8 cellular contexts compared by ENCODE assay signal in genomic region chr17:7897773-7898172, GRCh38. TPM values are rescaled to one million over a fixed set of nuclear protein-coding genes. Genes with fewer than 3 reads are reported as not detected.
DNase-seq lines count a peak whose midpoint lies in the region; ATAC-seq and TF ChIP-seq lines count a peak whose summit lies in the region.

No MANE protein-coding gene starts in this region.

- H3K36me3 ChIP-seq in HEK293 (ENCODE audit: control insufficient read depth in 2 of 2, insufficient read depth in 1 of 2, low read length in 2 of 2) (peaks cover 72 to 91% of the 10 kb centered on the region in 2 experiments), adipocyte (ENCODE audit: control insufficient read depth, insufficient read depth, low read length, severe bottlenecking) (peaks cover 76% of the 10 kb centered on the region), stomach (peaks cover 82 to 100% (median 98%) of the 10 kb centered on the region in 4 donors)

- no peaks in the 10 kb centered on the region for H3K9me3 ChIP-seq in HEK293 (ENCODE audit: control insufficient read depth, insufficient read depth, low read depth, low read length)
- H3K9me3 ChIP-seq in adipocyte (ENCODE audit: control insufficient read depth, low read length) = no peaks in the 10 kb centered on the region
- H3K9me3 ChIP-seq in stomach = no peaks in the 10 kb centered on the region

- no peak for DNase-seq in AG09309 (ENCODE audit: low read depth)
- peak; percentile 39 for DNase-seq in adipocyte (ENCODE audit: low read depth)
- DNase-seq in left ventricle myocardium superior = no peak
- no peak for DNase-seq in stomach
- no peak for DNase-seq in amniotic stem cell (lab: John Stamatoyannopoulos, UW)
- DNase-seq in stimulated activated CD4-positive, alpha-beta T cell treated with anti-CD3 and anti-CD28 coated beads, Interleukin-2, amount 100 ng/mL, for 24 hours = no peak

- H3K9ac ChIP-seq in adipocyte (ENCODE audit: low read length) = peak overlapping the region; percentile 72

- POLR2A ChIA-PET in HEK293 (lab: Yijun Ruan, JAX) = interaction anchor here (0.5 to 1.4 kb wide), 2 partner anchors 31 to 129 kb away, joined by 3 to 5 read pairs; no protein-coding TSS in a partner anchor

- ATAC-seq in left ventricle myocardium superior (peak; percentile 72), HG03196 (IDR thresholded peaks at IDR 0.05; ENCODE audit: unreplicated experiment) (no peak)

- TF ChIP-seq CTCF in AG09309 (IDR thresholded peaks at IDR 0.05; ENCODE audit: control insufficient read depth, insufficient read depth, low read depth, low read length, missing control alignments) (peak; percentile 63), HEK293 (tag by site-specific recombination; IDR thresholded peaks at IDR 0.05) (peak; percentile 81), stomach (IDR thresholded peaks at IDR 0.05) (peak in 4 of 7 experiments; percentile 7 to 62 (median 42))

- TF ChIP-seq EP300 in stomach (IDR thresholded peaks at IDR 0.05) = no peak

- intact Hi-C loops in left ventricle myocardium superior (cut with micrococcal nuclease) (no loop called here), stomach (cut with DNase I; ENCODE audit: low total_unique reads) (loop anchor here (10.0 kb wide), 1 partner anchor 87 kb away; no protein-coding TSS in a partner anchor)

- 40 to 61% (median 47%) methylated on average over 6 of the region's 6 CpGs for WGBS in stomach, 5 donors

- H3K4me3 ChIP-seq in AG09309 (ENCODE audit: control insufficient read depth, low read depth, low read length) (no peak overlapping the region), HEK293 (ENCODE audit: low read depth, low read length) (no peak overlapping the region), adipocyte (ENCODE audit: low read length) (no peak overlapping the region), stomach (no peak overlapping the region)

- no peak overlapping the region for H3K27ac ChIP-seq in HEK293 (ENCODE audit: extremely low read depth, low read depth, low read length)
- H3K27ac ChIP-seq in stomach = no peak overlapping the region

- H3K27me3 ChIP-seq in adipocyte (replicated peaks; ENCODE audit: control insufficient read depth, insufficient read depth, low read length) = no peaks in the 10 kb centered on the region
- no peaks in the 10 kb centered on the region for H3K27me3 ChIP-seq in stomach

- peaks cover under 1% of the 10 kb centered on the region; the same call in 1 of the 2 replicates for H3K4me1 ChIP-seq in HEK293 (ENCODE audit: control insufficient read depth, insufficient read depth, low read length)
- peaks cover 9% of the 10 kb centered on the region for H3K4me1 ChIP-seq in adipocyte (ENCODE audit: control insufficient read depth, insufficient read depth, low read length)
- peaks cover 0 to 10% (median 0%) of the 10 kb centered on the region in 4 donors for H3K4me1 ChIP-seq in stomach

- no peak for TF ChIP-seq POLR2A in stomach (IDR thresholded peaks at IDR 0.05)

- CTCF ChIA-PET in HEK293 (lab: Yijun Ruan, JAX) = interaction anchor here (0.6 to 6.8 kb wide), 21 partner anchors 9 to 206 kb away, joined by 3 to 94 read pairs (median 5); partner anchors contain the start of genes CHD3, CNTROB, NAA38 and TRAPPC1

TF ChIP-seq in HEK293, 187 proteins besides CTCF, POLR2A, EP300 and RAD21:
- TF ChIP-seq ZNF140 (tag by site-specific recombination; IDR thresholded peaks at IDR 0.05) = no peak
- peak; percentile 61 for TF ChIP-seq ZNF654 (tag by site-specific recombination; IDR thresholded peaks at IDR 0.05; ENCODE audit: low read depth)
- TF ChIP-seq ZFHX2 (tag by site-specific recombination; conservative IDR thresholded peaks at IDR 0.05) = 0 out of 2 replicates have a peak, but pooled peaks have one; percentile 20
- 0 out of 2 replicates have a peak, but pooled peaks have one; percentile 33 for TF ChIP-seq PRDM10 (tag by site-specific recombination; IDR thresholded peaks at IDR 0.05)
- peak; percentile 15; the same call in 1 of the 2 replicates for TF ChIP-seq ZNF513 (tag by site-specific recombination; IDR thresholded peaks at IDR 0.05)
- 0 out of 2 replicates have a peak, but pooled peaks have one; percentile 22 for TF ChIP-seq ZBTB44 (tag by site-specific recombination; IDR thresholded peaks at IDR 0.05)
- TF ChIP-seq ZNF23 (tag by site-specific recombination; IDR thresholded peaks at IDR 0.05; ENCODE audit: borderline replicate concordance) = no peak

RNA-seq across cellular contexts. Expression of gene CHD3, which starts 9.2 kb away (rescaled TPM):
- 13.1 TPM for total RNA-seq in left ventricle myocardium superior
- 100 to 1,000 TPM in 1 of 5 donors, 10 to 100 TPM in 4; 43.0 to 190 (median 60.7) TPM for total RNA-seq in stomach
- polyA plus RNA-seq in stomach = 10 to 100 TPM; 51.9 to 97.3 (median 69.1) TPM

RNA-seq across cellular contexts. Expression of gene RNF227, which starts 18.3 kb away (rescaled TPM):
- total RNA-seq in left ventricle myocardium superior = 1.1 TPM
- 1 to 10 TPM in 4 of 5 donors, not detected in 1; 1.0 to 9.3 (median 6.0) TPM for total RNA-seq in stomach
- 1 to 10 TPM; 1.1 to 3.4 (median 1.2) TPM for polyA plus RNA-seq in stomach

RNA-seq across cellular contexts. Expression of gene KCNAB3, which starts 31.9 kb away (rescaled TPM):
- total RNA-seq in left ventricle myocardium superior (0.52 TPM), stomach (1 to 10 TPM in 3 of 5 donors, under 1 TPM in 1, not detected in 1; 0.37 to 7.8 (median 4.9) TPM)
- 1 to 10 TPM in 1 of 3 donors, under 1 TPM in 2; 0.31 to 2.9 (median 0.87) TPM for polyA plus RNA-seq in stomach

RNA-seq across cellular contexts. Expression of gene TRAPPC1, which starts 34.0 kb away (rescaled TPM):
- total RNA-seq in left ventricle myocardium superior = 107 TPM
- total RNA-seq in stomach = 10 to 100 TPM; 20.2 to 90.7 (median 43.2) TPM
- 100 to 1,000 TPM; 111 to 148 (median 116) TPM for polyA plus RNA-seq in stomach

RNA-seq across cellular contexts. Expression of gene CNTROB, which starts 34.2 kb away (rescaled TPM):
- total RNA-seq in left ventricle myocardium superior (10.8 TPM), stomach (100 to 1,000 TPM in 1 of 5 donors, 10 to 100 TPM in 4; 12.9 to 146 (median 29.5) TPM)
- polyA plus RNA-seq in stomach = 10 to 100 TPM; 15.3 to 24.2 (median 20.0) TPM
